ENCODE assay signal across 22 cellular contexts in genomic region chr1:214882621-214883020, GRCh38.
"Had no signal": no experiment of that assay in that cellular context is flagged by ENCODE, and none has a peak within 500 bp of the region (broad histone marks: within the 10 kb centered on the region; RNA-seq: fewer than 3 reads in every experiment).

No MANE protein-coding gene starts in this region.

- H3K4me3 ChIP-seq: coronary artery, dorsolateral prefrontal cortex, esophagus muscularis mucosa, gastroesophageal sphincter, heart left ventricle, hepatocyte, left lung, lower lobe of right lung, mucosa of descending colon had no signal

- H3K27me3 ChIP-seq: dorsolateral prefrontal cortex, esophagus muscularis mucosa, foreskin keratinocyte, gastroesophageal sphincter, heart left ventricle, hepatocyte, left lung had no signal

- H3K4me2 ChIP-seq: hepatocyte had no signal

- H3K36me3 ChIP-seq: esophagus muscularis mucosa, gastroesophageal sphincter, heart left ventricle, left lung, lower lobe of right lung had no signal

- ATAC-seq: foreskin keratinocyte, gastroesophageal sphincter, heart left ventricle, left cardiac atrium, left lung, left ventricle myocardium superior, lower lobe of right lung, mucosa of descending colon had no signal

- DNase-seq: dermis blood vessel endothelial cell; dorsolateral prefrontal cortex; effector CD4-positive, alpha-beta T cell; effector memory CD4-positive, alpha-beta T cell; foreskin keratinocyte; heart left ventricle; hypothalamus; immature natural killer cell; islet precursor cell; kidney; kidney glomerular epithelial cell; left cardiac atrium; left lung; left ventricle myocardium superior; lower lobe of right lung; mesenchymal stem cell; mucosa of descending colon; naive B cell had no signal

- H3K9me3 ChIP-seq: mucosa of descending colon had no signal

- H3K4me1 ChIP-seq: esophagus muscularis mucosa, foreskin keratinocyte, gastroesophageal sphincter, heart left ventricle, left lung, lower lobe of right lung had no signal

- H2AFZ ChIP-seq: hepatocyte had no signal

- H3K79me2 ChIP-seq: hepatocyte had no signal

- H3K27ac ChIP-seq: coronary artery, dorsolateral prefrontal cortex, esophagus muscularis mucosa, foreskin keratinocyte, gastroesophageal sphincter, heart left ventricle, hepatocyte, left lung, lower lobe of right lung had no signal
